ENCODE assay signal across 3 cellular contexts in the genomic region with DNA sequence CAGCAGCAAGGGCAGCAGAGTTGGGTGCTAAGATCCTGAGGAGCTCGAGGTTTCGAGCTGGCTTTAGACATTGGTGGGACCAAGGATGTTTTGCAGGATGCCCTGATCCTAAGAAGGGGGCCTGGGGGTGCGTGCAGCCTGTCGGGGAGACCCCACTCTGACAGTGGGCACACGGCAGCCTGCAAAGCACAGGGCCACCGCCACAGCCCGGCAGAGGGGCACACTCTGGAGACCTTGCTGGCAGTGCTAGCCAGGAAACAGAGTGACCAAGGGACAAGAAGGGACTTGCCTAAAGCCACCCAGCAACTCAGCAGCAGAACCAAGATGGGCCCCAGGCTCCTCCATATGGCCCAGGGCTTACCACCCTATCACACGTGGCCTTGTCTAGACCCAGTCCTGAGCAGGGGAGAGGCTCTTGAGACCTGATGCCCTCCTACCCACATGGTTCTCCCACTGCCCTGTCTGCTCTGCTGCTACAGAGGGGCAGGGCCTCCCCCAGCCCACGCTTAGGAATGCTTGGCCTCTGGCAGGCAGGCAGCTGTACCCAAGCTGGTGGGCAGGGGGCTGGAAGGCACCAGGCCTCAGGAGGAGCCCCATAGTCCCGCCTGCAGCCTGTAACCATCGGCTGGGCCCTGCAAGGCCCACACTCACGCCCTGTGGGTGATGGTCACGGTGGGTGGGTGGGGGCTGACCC.
TF ChIP-seq lines count a peak whose summit lies in the region.

No MANE protein-coding gene starts in this region.

TF ChIP-seq in SK-N-SH treated with all-trans-retinoic acid at 6 μM for 48 hours, 23 proteins besides CTCF, POLR2A, EP300 and RAD21 (continued from another document):
- no peak for TF ChIP-seq ZNF565 (CRISPR knock-in tag; conservative IDR thresholded peaks at IDR 0.05; ENCODE audit: low read depth)
- TF ChIP-seq ZNF70 (CRISPR knock-in tag; IDR thresholded peaks at IDR 0.05): no peak
- TF ChIP-seq TOX (CRISPR knock-in tag; IDR thresholded peaks at IDR 0.05; ENCODE audit: borderline replicate concordance): no peak
- TF ChIP-seq ZFP3 (CRISPR knock-in tag; IDR thresholded peaks at IDR 0.05): no peak
- no peak for TF ChIP-seq ISL1 (CRISPR knock-in tag; IDR thresholded peaks at IDR 0.05)

TF ChIP-seq in SK-N-SH, 30 proteins besides CTCF, POLR2A, EP300 and RAD21 (continued from another document):
- TF ChIP-seq TEAD4 (IDR thresholded peaks at IDR 0.05; ENCODE audit: borderline replicate concordance, insufficient read depth) (no peak), RFX5 (IDR thresholded peaks at IDR 0.05; ENCODE audit: low read length) (no peak), SMC3 (IDR thresholded peaks at IDR 0.05; ENCODE audit: low read depth, low read length) (no peak), CHD2 (IDR thresholded peaks at IDR 0.05; ENCODE audit: low read length, partially characterized antibody) (no peak), TCF12 (IDR thresholded peaks at IDR 0.05) (no peak)
- TF ChIP-seq, protein P1, sequence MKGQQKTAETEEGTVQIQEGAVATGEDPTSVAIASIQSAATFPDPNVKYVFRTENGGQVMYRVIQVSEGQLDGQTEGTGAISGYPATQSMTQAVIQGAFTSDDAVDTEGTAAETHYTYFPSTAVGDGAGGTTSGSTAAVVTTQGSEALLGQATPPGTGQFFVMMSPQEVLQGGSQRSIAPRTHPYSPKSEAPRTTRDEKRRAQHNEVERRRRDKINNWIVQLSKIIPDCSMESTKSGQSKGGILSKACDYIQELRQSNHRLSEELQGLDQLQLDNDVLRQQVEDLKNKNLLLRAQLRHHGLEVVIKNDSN (IDR thresholded peaks at IDR 0.05; ENCODE audit: borderline replicate concordance, low read depth): no peak
- TF ChIP-seq, protein P2, sequence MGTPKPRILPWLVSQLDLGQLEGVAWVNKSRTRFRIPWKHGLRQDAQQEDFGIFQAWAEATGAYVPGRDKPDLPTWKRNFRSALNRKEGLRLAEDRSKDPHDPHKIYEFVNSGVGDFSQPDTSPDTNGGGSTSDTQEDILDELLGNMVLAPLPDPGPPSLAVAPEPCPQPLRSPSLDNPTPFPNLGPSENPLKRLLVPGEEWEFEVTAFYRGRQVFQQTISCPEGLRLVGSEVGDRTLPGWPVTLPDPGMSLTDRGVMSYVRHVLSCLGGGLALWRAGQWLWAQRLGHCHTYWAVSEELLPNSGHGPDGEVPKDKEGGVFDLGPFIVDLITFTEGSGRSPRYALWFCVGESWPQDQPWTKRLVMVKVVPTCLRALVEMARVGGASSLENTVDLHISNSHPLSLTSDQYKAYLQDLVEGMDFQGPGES (IDR thresholded peaks at IDR 0.05; ENCODE audit: low read depth, low read length): no peak
- TF ChIP-seq, protein P3, sequence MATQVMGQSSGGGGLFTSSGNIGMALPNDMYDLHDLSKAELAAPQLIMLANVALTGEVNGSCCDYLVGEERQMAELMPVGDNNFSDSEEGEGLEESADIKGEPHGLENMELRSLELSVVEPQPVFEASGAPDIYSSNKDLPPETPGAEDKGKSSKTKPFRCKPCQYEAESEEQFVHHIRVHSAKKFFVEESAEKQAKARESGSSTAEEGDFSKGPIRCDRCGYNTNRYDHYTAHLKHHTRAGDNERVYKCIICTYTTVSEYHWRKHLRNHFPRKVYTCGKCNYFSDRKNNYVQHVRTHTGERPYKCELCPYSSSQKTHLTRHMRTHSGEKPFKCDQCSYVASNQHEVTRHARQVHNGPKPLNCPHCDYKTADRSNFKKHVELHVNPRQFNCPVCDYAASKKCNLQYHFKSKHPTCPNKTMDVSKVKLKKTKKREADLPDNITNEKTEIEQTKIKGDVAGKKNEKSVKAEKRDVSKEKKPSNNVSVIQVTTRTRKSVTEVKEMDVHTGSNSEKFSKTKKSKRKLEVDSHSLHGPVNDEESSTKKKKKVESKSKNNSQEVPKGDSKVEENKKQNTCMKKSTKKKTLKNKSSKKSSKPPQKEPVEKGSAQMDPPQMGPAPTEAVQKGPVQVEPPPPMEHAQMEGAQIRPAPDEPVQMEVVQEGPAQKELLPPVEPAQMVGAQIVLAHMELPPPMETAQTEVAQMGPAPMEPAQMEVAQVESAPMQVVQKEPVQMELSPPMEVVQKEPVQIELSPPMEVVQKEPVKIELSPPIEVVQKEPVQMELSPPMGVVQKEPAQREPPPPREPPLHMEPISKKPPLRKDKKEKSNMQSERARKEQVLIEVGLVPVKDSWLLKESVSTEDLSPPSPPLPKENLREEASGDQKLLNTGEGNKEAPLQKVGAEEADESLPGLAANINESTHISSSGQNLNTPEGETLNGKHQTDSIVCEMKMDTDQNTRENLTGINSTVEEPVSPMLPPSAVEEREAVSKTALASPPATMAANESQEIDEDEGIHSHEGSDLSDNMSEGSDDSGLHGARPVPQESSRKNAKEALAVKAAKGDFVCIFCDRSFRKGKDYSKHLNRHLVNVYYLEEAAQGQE (IDR thresholded peaks at IDR 0.05; ENCODE audit: low read depth, low read length): no peak
- TF ChIP-seq, protein P4, sequence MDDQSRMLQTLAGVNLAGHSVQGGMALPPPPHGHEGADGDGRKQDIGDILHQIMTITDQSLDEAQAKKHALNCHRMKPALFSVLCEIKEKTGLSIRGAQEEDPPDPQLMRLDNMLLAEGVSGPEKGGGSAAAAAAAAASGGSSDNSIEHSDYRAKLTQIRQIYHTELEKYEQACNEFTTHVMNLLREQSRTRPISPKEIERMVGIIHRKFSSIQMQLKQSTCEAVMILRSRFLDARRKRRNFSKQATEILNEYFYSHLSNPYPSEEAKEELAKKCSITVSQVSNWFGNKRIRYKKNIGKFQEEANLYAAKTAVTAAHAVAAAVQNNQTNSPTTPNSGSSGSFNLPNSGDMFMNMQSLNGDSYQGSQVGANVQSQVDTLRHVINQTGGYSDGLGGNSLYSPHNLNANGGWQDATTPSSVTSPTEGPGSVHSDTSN (IDR thresholded peaks at IDR 0.05): no peak

TF ChIP-seq in GM12891, 5 proteins besides CTCF, POLR2A, EP300 and RAD21:
- peak; percentile 67 for TF ChIP-seq POLR2AphosphoS5 (IDR thresholded peaks at IDR 0.05; ENCODE audit: low read depth, low read length)
- TF ChIP-seq TAF1 (IDR thresholded peaks at IDR 0.05; ENCODE audit: low read depth, low read length): no peak
TF ChIP-seq in GM12891: peak in this region for 1.
